9 cellular contexts compared by ENCODE assay signal in genomic region chr12:2283910-2284309, GRCh38.
DNase-seq lines count a peak whose midpoint lies in the region; ATAC-seq and TF ChIP-seq lines count a peak whose summit lies in the region.
"Had no signal": no experiment of that assay in that cellular context is flagged by ENCODE, and none has a peak within 500 bp of the region (broad histone marks: within the 10 kb centered on the region; RNA-seq: fewer than 3 reads in every experiment).

No MANE protein-coding gene starts in this region.

- peaks cover 10% of the 10 kb centered on the region for H3K27me3 Mint-ChIP-seq in brain

- no peak for ATAC-seq in lung (ENCODE audit: insufficient read depth, low FRiP score)
- ATAC-seq in upper lobe of left lung (ENCODE audit: low FRiP score in 2 of 2): peak; percentile 58 to 69

- no peaks in the 10 kb centered on the region for H3K27me3 ChIP-seq in lung (ENCODE audit: control insufficient read depth, insufficient read depth)
- H3K27me3 ChIP-seq in upper lobe of left lung: no peaks in the 10 kb centered on the region
- peaks cover 10% of the 10 kb centered on the region; the same call in 1 of the 2 replicates for H3K27me3 ChIP-seq in BE2C

- H3K9me3 Mint-ChIP-seq in brain: peaks cover 0 to 15% (median 12%) of the 10 kb centered on the region in 5 experiments

- H3K36me3 ChIP-seq in lung (ENCODE audit: control insufficient read depth in 2 of 2, insufficient read depth in 2 of 2, low read length in 2 of 2) (no peaks in the 10 kb centered on the region), upper lobe of left lung (no peaks in the 10 kb centered on the region), BE2C (no peaks in the 10 kb centered on the region)

- TF ChIP-seq POLR2A in upper lobe of left lung (IDR thresholded peaks at IDR 0.05): no peak

- H3K36me3 Mint-ChIP-seq in brain: peaks cover 6% of the 10 kb centered on the region

- WGBS in lung, 2 donors: 16 to 20% methylated on average over 10 of the region's 10 CpGs
- 14 to 18% methylated on average over 10 of the region's 10 CpGs for WGBS in upper lobe of left lung, 2 donors

- in situ Hi-C loops in G401 (cut with HindIII; ENCODE audit: low sequenced_read_pairs): no loop called here

- peak overlapping the region; percentile 16 to 93 (median 67) for H3K27ac Mint-ChIP-seq in brain

- peak overlapping the region in 3 of 5 experiments; percentile 32 to 57 (median 47) for H3K4me3 Mint-ChIP-seq in brain

- H3K27ac ChIP-seq in lung (ENCODE audit: low read depth in 1 of 2, low read length in 1 of 2) (peak overlapping the region; percentile 35 to 38), upper lobe of left lung (peak overlapping the region; percentile 29 to 57 (median 44))
- H3K27ac ChIP-seq: 22Rv1 had no signal

- H3K4me1 ChIP-seq in lung (ENCODE audit: control insufficient read depth in 2 of 2, insufficient read depth in 2 of 2, low read length in 2 of 2) (peaks cover 12 to 31% of the 10 kb centered on the region in 2 donors), upper lobe of left lung (peaks cover 24 to 46% (median 37%) of the 10 kb centered on the region in 4 donors), BE2C (no peaks in the 10 kb centered on the region)

- H3K9me3 ChIP-seq in lung (ENCODE audit: control insufficient read depth in 2 of 2, insufficient read depth in 1 of 2, low read length in 1 of 2) (no peaks in the 10 kb centered on the region), upper lobe of left lung (no peaks in the 10 kb centered on the region), BE2C (no peaks in the 10 kb centered on the region)

- no peak overlapping the region for H3K4me3 ChIP-seq in lung
- no peak overlapping the region for H3K4me3 ChIP-seq in upper lobe of left lung
- H3K4me3 ChIP-seq in BE2C (ENCODE audit: low read depth, low read length): no peak overlapping the region

- peak; percentile 20 for DNase-seq in DMS79 treated with DMSO at 0.1 percent for 48 hours (lab: John Stamatoyannopoulos, UW)
- no peak for DNase-seq in DMS79 (lab: John Stamatoyannopoulos, UW)
- no peak for DNase-seq in lung (ENCODE audit: low spot score)
- peak in 1 of 2 donors; percentile 37 for DNase-seq in upper lobe of left lung
- no peak for DNase-seq in G401 (ENCODE audit: low spot score)
- no peak for DNase-seq in BE2C
- no peak for DNase-seq in NCI-H2029 (lab: John Stamatoyannopoulos, UW)

- no peak for TF ChIP-seq EP300 in upper lobe of left lung (IDR thresholded peaks at IDR 0.05)

- TF ChIP-seq CTCF in brain (conservative IDR thresholded peaks at IDR 0.05): no peak
- no peak for TF ChIP-seq CTCF in lung (IDR thresholded peaks at IDR 0.05; ENCODE audit: control extremely low read depth, extremely low read depth)
- no peak for TF ChIP-seq CTCF in upper lobe of left lung (IDR thresholded peaks at IDR 0.05)
- no peak for TF ChIP-seq CTCF in BE2C (IDR thresholded peaks at IDR 0.05; ENCODE audit: low read depth, low read length)

- H3K4me1 Mint-ChIP-seq in brain: peaks cover 69% of the 10 kb centered on the region
